In the genomic region with DNA sequence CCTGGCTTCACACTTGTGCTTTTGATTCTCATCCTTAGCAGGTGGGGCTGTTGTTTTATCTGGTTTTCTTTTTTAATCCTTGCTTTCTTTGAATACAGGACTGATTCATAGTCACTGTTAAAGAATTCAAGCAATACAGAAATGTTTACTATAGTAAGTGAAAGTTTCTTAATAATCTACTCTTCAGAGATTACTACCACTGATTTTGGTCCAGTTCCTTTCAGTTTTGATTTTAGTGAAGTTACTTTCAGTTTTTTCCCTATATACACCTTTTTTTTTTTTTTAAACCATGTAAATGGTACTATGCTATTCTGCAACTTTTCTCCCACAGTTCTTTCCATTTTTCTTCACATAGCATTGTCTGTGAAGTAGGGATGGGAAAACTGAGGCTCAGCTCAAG, we compare ENCODE assay signal across 1 cellular context.
TF ChIP-seq lines count a peak whose summit lies in the region.

No MANE protein-coding gene starts in this region.

TF ChIP-seq in IMR-90, 13 proteins besides CTCF, POLR2A, EP300 and RAD21:
- TF ChIP-seq CHD1 (IDR thresholded peaks at IDR 0.05; ENCODE audit: low read depth, low read length), result no peak
- TF ChIP-seq BHLHE40 (IDR thresholded peaks at IDR 0.05; ENCODE audit: low read depth, low read length), result peak; percentile 48; the same call in 1 of the 2 replicates
